11 cellular contexts compared by ENCODE assay signal in the genomic region with DNA sequence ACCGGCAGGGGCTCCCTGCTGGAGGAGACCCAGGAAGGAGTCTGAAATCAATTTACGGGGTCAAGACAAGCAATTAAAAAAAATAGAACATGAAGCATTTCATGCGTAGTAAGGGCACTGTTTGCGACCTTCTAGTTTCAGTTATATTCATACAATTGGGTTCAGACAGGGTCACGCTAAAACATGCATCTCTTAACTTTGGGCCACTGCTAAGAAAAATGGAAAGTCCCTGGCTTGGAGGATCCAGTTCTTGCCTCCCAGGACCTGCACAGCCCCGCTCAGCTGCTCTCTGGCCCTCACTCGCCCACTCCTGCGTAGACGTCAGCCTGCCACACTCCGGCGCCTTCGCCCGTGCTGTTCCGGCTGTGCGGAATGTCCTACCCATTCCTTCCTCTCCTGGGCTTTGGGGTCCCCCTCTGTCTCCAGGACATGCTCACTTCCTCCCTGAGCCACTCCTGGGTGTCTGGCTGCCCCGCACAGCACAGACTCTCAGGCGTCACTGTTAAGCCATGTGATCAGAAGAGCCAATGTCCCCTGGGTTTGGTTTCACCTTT. TPM values are rescaled to one million over a fixed set of nuclear protein-coding genes. Genes with fewer than 3 reads are reported as not detected.
DNase-seq lines count a peak whose midpoint lies in the region; ATAC-seq, FAIRE-seq and TF ChIP-seq lines count a peak whose summit lies in the region.
"Had no signal": no experiment of that assay in that cellular context is flagged by ENCODE, and none has a peak within 500 bp of the region (broad histone marks: within the 10 kb centered on the region; RNA-seq: fewer than 3 reads in every experiment).

No MANE protein-coding gene starts in this region.

- TF ChIP-seq POLR2A in GM12891 (IDR thresholded peaks at IDR 0.05; ENCODE audit: low read depth, low read length): no peak

- H3K36me3 ChIP-seq in psoas muscle (ENCODE audit: insufficient read depth in 1 of 2, low read depth in 1 of 2) (no peaks in the 10 kb centered on the region), HAP-1 (replicated peaks) (no peaks in the 10 kb centered on the region)
- H3K36me3 ChIP-seq: SJCRH30 had no signal

- FAIRE-seq in GM12891 (lab: Jason Lieb, UNC): peak; percentile 82

- 14 to 49% (median 28%) methylated on average over 17 of the region's 17 CpGs for WGBS in psoas muscle, 3 donors

- TF ChIP-seq CTCF in psoas muscle (IDR thresholded peaks at IDR 0.05): no peak

- H3K9me3 ChIP-seq in psoas muscle (no peaks in the 10 kb centered on the region), HAP-1 (no peaks in the 10 kb centered on the region)
- H3K9me3 ChIP-seq: SJCRH30 had no signal

- DNase-seq in GM12891 (ENCODE audit: insufficient read length, low spot score): peak; percentile 55
- DNase-seq in ecto neural progenitor cell (ENCODE audit: low spot score): peak; percentile 48
- no peak for DNase-seq in psoas muscle
- DNase-seq in UCSD-AML1 (lab: John Stamatoyannopoulos, UW; ENCODE audit: unreplicated experiment): no peak
- DNase-seq in HAP-1 (ENCODE audit: low spot score in 2 of 2): no peak
- no peak for DNase-seq in HEK293T (ENCODE audit: extremely low spot score)
- DNase-seq: NCI-H2227 treated with DMSO at 0.1 percent for 48 hours, SJCRH30 had no signal

- intact Hi-C loops in psoas muscle (cut with DNase I): no loop called here

- H3K27me3 ChIP-seq in psoas muscle (ENCODE audit: insufficient read depth in 3 of 3, low read length in 2 of 3) (peaks cover 0 to 26% (median 11%) of the 10 kb centered on the region in 3 donors), HAP-1 (ENCODE audit: low read depth) (no peaks in the 10 kb centered on the region)
- H3K27me3 ChIP-seq: SJCRH30 had no signal

- in situ Hi-C loops in HAP-1 (cut with MboI; ENCODE audit: low sequenced_read_pairs): no loop called here

- ATAC-seq in HG02798 (IDR thresholded peaks at IDR 0.05; ENCODE audit: poor library complexity, unreplicated experiment) (peak; percentile 50), psoas muscle (peak in 3 of 4 donors; percentile 30 to 58 (median 41)), HG03108 (IDR thresholded peaks at IDR 0.05; ENCODE audit: unreplicated experiment) (no peak)

- POLR2A ChIA-PET in HEK293T (lab: Yijun Ruan, JAX): no interaction called here

- H3K27ac ChIP-seq in psoas muscle: no peak overlapping the region
- H3K27ac ChIP-seq: parathyroid adenoma, SJCRH30 had no signal

- H3K4me1 ChIP-seq in psoas muscle (no peaks in the 10 kb centered on the region), HAP-1 (no peaks in the 10 kb centered on the region)
- H3K4me1 ChIP-seq: parathyroid adenoma, SJCRH30 had no signal

- CTCF ChIA-PET in HEK293T (lab: Yijun Ruan, JAX): no interaction called here

- H3K4me3 ChIP-seq in psoas muscle (peak overlapping the region; percentile 38), HAP-1 (no peak overlapping the region)
- H3K4me3 ChIP-seq: SJCRH30 had no signal

TF ChIP-seq in GM12891, 5 proteins besides CTCF, POLR2A, EP300 and RAD21:
- TF ChIP-seq TAF1 (IDR thresholded peaks at IDR 0.05; ENCODE audit: low read depth, low read length) (no peak), SPI1 (IDR thresholded peaks at IDR 0.05; ENCODE audit: low read depth, low read length) (peak; percentile 85), POU2F2 (IDR thresholded peaks at IDR 0.05; ENCODE audit: low read depth, low read length) (no peak)

TF ChIP-seq in HEK293T, 16 proteins besides CTCF, POLR2A, EP300 and RAD21:
- TF ChIP-seq CTBP1 (IDR thresholded peaks at IDR 0.05; ENCODE audit: borderline replicate concordance) (no peak), SUZ12 (IDR thresholded peaks at IDR 0.05) (no peak), FOXK2 (IDR thresholded peaks at IDR 0.05) (no peak), SP1 (IDR thresholded peaks at IDR 0.05) (no peak), ARNT (IDR thresholded peaks at IDR 0.05) (no peak), FOXM1 (IDR thresholded peaks at IDR 0.05; ENCODE audit: borderline replicate concordance) (no peak), HDGF (IDR thresholded peaks at IDR 0.05; ENCODE audit: borderline replicate concordance) (no peak), PKNOX1 (IDR thresholded peaks at IDR 0.05) (no peak), ZNF384 (IDR thresholded peaks at IDR 0.05) (no peak)

RNA-seq across cellular contexts. Expression of gene NFAM1, which starts 12.8 kb away (rescaled TPM):
- polyA plus RNA-seq in GM12891 (2012; ENCODE audit: low read depth, missing spikeins): 0.53 TPM
- total RNA-seq in psoas muscle: 1 to 10 TPM in 1 of 4 donors, under 1 TPM in 3; 0.30 to 1.1 (median 0.53) TPM
- under 1 TPM; 0.08 to 0.16 (median 0.16) TPM for polyA plus RNA-seq in psoas muscle

Comparison
In these comparisons a context has a peak if more than half of its experiments do, and no peak if none do; other contexts are left out.
1. DNase-seq: peak in GM12891 (single experiment) and ecto neural progenitor cell (single experiment); none in psoas muscle (0 of 2), UCSD-AML1 (single experiment), HAP-1 (0 of 2) and HEK293T (single experiment).